In the genomic region with DNA sequence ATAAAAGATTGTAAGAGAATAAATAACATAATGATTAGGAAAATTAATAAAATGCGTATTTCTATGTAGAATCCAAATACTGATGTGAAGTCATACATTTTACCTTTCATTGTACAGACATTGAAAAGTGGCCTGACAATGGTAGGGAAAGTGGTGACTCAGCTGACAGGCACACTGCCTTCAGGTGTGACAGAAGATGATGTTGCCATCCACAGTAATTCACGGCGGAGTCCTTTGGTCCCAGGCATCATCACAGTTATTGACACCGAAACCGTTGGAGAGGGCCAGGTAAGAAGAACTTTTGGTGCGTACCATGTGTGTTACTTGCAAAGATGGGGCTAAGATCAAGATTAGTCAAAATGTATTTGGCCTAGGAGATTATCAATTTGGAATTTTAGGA, we compare ENCODE assay signal across 32 cellular contexts.
"Had no signal": no experiment of that assay in that cellular context is flagged by ENCODE, and none has a peak within 500 bp of the region (broad histone marks: within the 10 kb centered on the region; RNA-seq: fewer than 3 reads in every experiment).

No MANE protein-coding gene starts in this region.

- H3K4me3 Mint-ChIP-seq: activated CD4-positive, alpha-beta memory T cell treated with anti-CD3 and anti-CD28 coated beads, Interleukin-2, amount 10 ng/mL, durations not matched to agents 7 days and 5 days; activated CD8-positive, alpha-beta memory T cell treated with anti-CD3 and anti-CD28 coated beads, Interleukin-2, amount 10 ng/mL, durations not matched to agents 7 days and 5 days; activated naive CD4-positive, alpha-beta T cell treated with anti-CD3 and anti-CD28 coated beads, Interleukin-2, amount 10 ng/mL, durations not matched to agents 7 days and 5 days; activated naive CD8-positive, alpha-beta T cell; activated naive CD8-positive, alpha-beta T cell treated with anti-CD3 and anti-CD28 coated beads, Interleukin-2, amount 50 U/mL, for 24 hours; brain had no signal

- H3K27me3 Mint-ChIP-seq: activated CD4-positive, alpha-beta memory T cell treated with anti-CD3 and anti-CD28 coated beads, Interleukin-2, amount 10 ng/mL, durations not matched to agents 7 days and 5 days; activated CD8-positive, alpha-beta memory T cell treated with anti-CD3 and anti-CD28 coated beads, Interleukin-2, amount 10 ng/mL, durations not matched to agents 7 days and 5 days; activated naive CD4-positive, alpha-beta T cell treated with anti-CD3 and anti-CD28 coated beads, Interleukin-2, amount 10 ng/mL, durations not matched to agents 7 days and 5 days; activated naive CD8-positive, alpha-beta T cell; activated naive CD8-positive, alpha-beta T cell treated with anti-CD3 and anti-CD28 coated beads, Interleukin-2, amount 50 U/mL, for 24 hours; brain had no signal

- H3K27me3 ChIP-seq: SJCRH30 had no signal

- DNase-seq: activated CD4-positive, alpha-beta memory T cell treated with anti-CD3 and anti-CD28 coated beads, Interleukin-2, amount 10 ng/mL, durations not matched to agents 7 days and 5 days; activated CD4-positive, alpha-beta T cell treated with anti-CD3 and anti-CD28 coated beads for 1 hour; activated CD4-positive, alpha-beta T cell treated with anti-CD3 and anti-CD28 coated beads for 48 hours; activated CD4-positive, CD25-positive, alpha-beta regulatory T cell; activated CD8-positive, alpha-beta memory T cell treated with anti-CD3 and anti-CD28 coated beads for 24 hours; activated CD8-positive, alpha-beta memory T cell treated with anti-CD3 and anti-CD28 coated beads, Interleukin-2, amount 10 ng/mL, durations not matched to agents 7 days and 5 days; activated CD8-positive, alpha-beta memory T cell treated with anti-CD3 and anti-CD28 coated beads, Interleukin-2, amount 50 U/mL, for 48 hours; activated effector memory CD4-positive, alpha-beta T cell treated with Interleukin-2 at 50 U/mL for 16 hours; activated naive CD4-positive, alpha-beta T cell treated with anti-CD3 and anti-CD28 coated beads, Interleukin-2, amount 10 ng/mL, durations not matched to agents 7 days and 5 days; activated naive CD8-positive, alpha-beta T cell treated with anti-CD3 and anti-CD28 coated beads, Interleukin-2, amount 50 U/mL, for 24 hours; activated T-cell treated with anti-CD3 and anti-CD28 coated beads, Interleukin-2, amount 50 U/mL, for 48 hours; anterior cingulate cortex; Kasumi-1; KG1; MM.1S; MV-4-11; NCI-H1092; NCI-H1436 treated with DMSO at 0.1 percent for 48 hours; NCI-H187; NCI-H2081; NCI-H226; NCI-H446 treated with DMSO at 0.1 percent for 48 hours; NCI-H524; NCI-H69; SHP77; SJCRH30; T1000; WERI-Rb-1 had no signal

- H3K4me1 ChIP-seq: SJCRH30 had no signal

- H3K27ac Mint-ChIP-seq: activated CD4-positive, alpha-beta memory T cell treated with anti-CD3 and anti-CD28 coated beads, Interleukin-2, amount 10 ng/mL, durations not matched to agents 7 days and 5 days; activated CD8-positive, alpha-beta memory T cell treated with anti-CD3 and anti-CD28 coated beads, Interleukin-2, amount 10 ng/mL, durations not matched to agents 7 days and 5 days; activated naive CD4-positive, alpha-beta T cell treated with anti-CD3 and anti-CD28 coated beads, Interleukin-2, amount 10 ng/mL, durations not matched to agents 7 days and 5 days; activated naive CD8-positive, alpha-beta T cell; activated naive CD8-positive, alpha-beta T cell treated with anti-CD3 and anti-CD28 coated beads, Interleukin-2, amount 50 U/mL, for 24 hours; brain had no signal

- H3K9me3 ChIP-seq: SJCRH30 had no signal

- H3K36me3 ChIP-seq: SJCRH30, WERI-Rb-1 had no signal

- H3K27ac ChIP-seq: SJCRH30, SK-N-MC, WERI-Rb-1 had no signal

- H3K36me3 Mint-ChIP-seq: activated CD8-positive, alpha-beta memory T cell treated with anti-CD3 and anti-CD28 coated beads, Interleukin-2, amount 10 ng/mL, durations not matched to agents 7 days and 5 days; activated naive CD4-positive, alpha-beta T cell treated with anti-CD3 and anti-CD28 coated beads, Interleukin-2, amount 10 ng/mL, durations not matched to agents 7 days and 5 days; brain had no signal

- ATAC-seq: activated CD8-positive, alpha-beta memory T cell treated with anti-CD3 and anti-CD28 coated beads, Interleukin-2, amount 10 ng/mL, durations not matched to agents 7 days and 5 days; activated naive CD8-positive, alpha-beta T cell treated with anti-CD3 and anti-CD28 coated beads, Interleukin-2, amount 50 U/mL, for 24 hours; Panc1 had no signal

- H3K4me1 Mint-ChIP-seq: activated CD4-positive, alpha-beta memory T cell treated with anti-CD3 and anti-CD28 coated beads, Interleukin-2, amount 10 ng/mL, durations not matched to agents 7 days and 5 days; activated CD8-positive, alpha-beta memory T cell treated with anti-CD3 and anti-CD28 coated beads, Interleukin-2, amount 10 ng/mL, durations not matched to agents 7 days and 5 days; activated naive CD4-positive, alpha-beta T cell treated with anti-CD3 and anti-CD28 coated beads, Interleukin-2, amount 10 ng/mL, durations not matched to agents 7 days and 5 days; activated naive CD8-positive, alpha-beta T cell treated with anti-CD3 and anti-CD28 coated beads, Interleukin-2, amount 50 U/mL, for 24 hours; brain had no signal

- H3K9me3 Mint-ChIP-seq: activated CD4-positive, alpha-beta memory T cell treated with anti-CD3 and anti-CD28 coated beads, Interleukin-2, amount 10 ng/mL, durations not matched to agents 7 days and 5 days; activated naive CD4-positive, alpha-beta T cell treated with anti-CD3 and anti-CD28 coated beads, Interleukin-2, amount 10 ng/mL, durations not matched to agents 7 days and 5 days; activated naive CD8-positive, alpha-beta T cell treated with anti-CD3 and anti-CD28 coated beads, Interleukin-2, amount 50 U/mL, for 24 hours had no signal

- H3K4me3 ChIP-seq: SJCRH30, SK-N-MC had no signal
